ENCODE assay signal across 17 cellular contexts in the genomic region with DNA sequence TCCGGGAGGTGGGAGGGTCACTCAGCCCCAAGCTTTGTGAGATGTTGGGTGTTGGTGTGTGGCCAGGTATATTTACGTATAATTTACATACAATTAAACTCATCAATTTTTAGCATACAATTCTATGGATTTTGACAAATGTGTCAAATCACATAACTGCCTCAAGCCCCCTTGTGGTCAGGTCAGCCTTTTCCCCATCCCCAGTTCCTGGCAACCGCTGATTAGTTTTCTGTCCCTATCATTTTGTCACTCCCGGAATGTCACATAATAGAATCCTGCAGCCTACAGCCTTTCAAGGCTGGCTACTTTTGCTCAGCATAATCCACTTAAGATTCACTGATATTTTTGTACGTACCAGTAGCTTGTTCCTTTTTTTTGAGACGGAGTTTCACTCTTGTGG. TPM values are rescaled to one million over a fixed set of nuclear protein-coding genes. Genes with fewer than 3 reads are reported as not detected.
DNase-seq lines count a peak whose midpoint lies in the region; ATAC-seq, FAIRE-seq and TF ChIP-seq lines count a peak whose summit lies in the region.
"Had no signal": no experiment of that assay in that cellular context is flagged by ENCODE, and none has a peak within 500 bp of the region (broad histone marks: within the 10 kb centered on the region; RNA-seq: fewer than 3 reads in every experiment).

No MANE protein-coding gene starts in this region.

- H3K27ac Mint-ChIP-seq in IgD-negative memory B cell = peak overlapping the region; percentile 19 to 86 (median 65)
- H3K27ac Mint-ChIP-seq: activated naive CD8-positive, alpha-beta T cell had no signal

- peak overlapping the region in 2 of 4 donors; percentile 12 to 21 for H3K4me3 Mint-ChIP-seq in IgD-negative memory B cell
- H3K4me3 Mint-ChIP-seq: activated naive CD8-positive, alpha-beta T cell had no signal

- H3K27me3 Mint-ChIP-seq in IgD-negative memory B cell = peaks cover 3% of the 10 kb centered on the region
- H3K27me3 Mint-ChIP-seq: activated naive CD8-positive, alpha-beta T cell had no signal

- H3K9ac ChIP-seq in kidney (ENCODE audit: low read length in 2 of 2) = no peak overlapping the region

- no peaks in the 10 kb centered on the region for H3K36me3 Mint-ChIP-seq in IgD-negative memory B cell

- peak; percentile 39 for TF ChIP-seq CTCF in BE2C (IDR thresholded peaks at IDR 0.05; ENCODE audit: low read depth, low read length)
- 0 out of 2 replicates have a peak, but pooled peaks have one; percentile 35 for TF ChIP-seq CTCF in VCaP (conservative IDR thresholded peaks at IDR 0.05)
- TF ChIP-seq CTCF in kidney (IDR thresholded peaks at IDR 0.05; ENCODE audit: borderline replicate concordance, extremely low read depth, insufficient read depth) = no peak

- H3K9me3 ChIP-seq in BE2C (no peaks in the 10 kb centered on the region), kidney (ENCODE audit: control insufficient read depth in 1 of 2, low read length in 2 of 2) (peaks cover 0 to 12% of the 10 kb centered on the region in 2 donors)

- H3K4me1 ChIP-seq in BE2C = peaks cover 3% of the 10 kb centered on the region; the same call in 1 of the 2 replicates
- peaks cover 0 to 5% of the 10 kb centered on the region in 2 donors for H3K4me1 ChIP-seq in kidney (ENCODE audit: control insufficient read depth in 1 of 2, insufficient read depth in 1 of 2, low read depth in 1 of 2, low read length in 2 of 2)

- intact Hi-C loops in kidney (cut with DNase I) = no loop called here

- H3K36me3 ChIP-seq in BE2C (no peaks in the 10 kb centered on the region), kidney (ENCODE audit: control insufficient read depth in 1 of 2, insufficient read depth in 2 of 2, low read length in 2 of 2) (no peaks in the 10 kb centered on the region)
- H3K36me3 ChIP-seq: SJSA1 had no signal

- ATAC-seq in HG03442 (IDR thresholded peaks at IDR 0.05; ENCODE audit: unreplicated experiment) = no peak
- no peak for ATAC-seq in stimulated activated naive CD8-positive, alpha-beta T cell treated with anti-CD3 and anti-CD28 coated beads, Interleukin-15, Interleukin-2, amounts not matched to agents 100 U/mL and 50 U/mL, for 24 hours
- ATAC-seq: mucosa of descending colon had no signal

- H3K4me1 Mint-ChIP-seq in IgD-negative memory B cell = peaks cover 16 to 23% (median 17%) of the 10 kb centered on the region in 3 donors

- H3K9me3 Mint-ChIP-seq in IgD-negative memory B cell = peaks cover 2 to 10% (median 4%) of the 10 kb centered on the region in 3 donors

- DNase-seq in BE2C = peak; percentile 12
- DNase-seq in kidney = peak; percentile 20
- DNase-seq in NCI-H510A (lab: John Stamatoyannopoulos, UW) = no peak
- no peak for DNase-seq in Kasumi-1 (lab: John Stamatoyannopoulos, UW)
- DNase-seq in stimulated activated naive CD8-positive, alpha-beta T cell treated with anti-CD3 and anti-CD28 coated beads, Interleukin-15, Interleukin-2, amounts not matched to agents 100 U/mL and 50 U/mL, for 24 hours = no peak
- DNase-seq: cortex of kidney, HCEC 1CT, mucosa of descending colon, NCI-H1417 treated with DMSO at 0.1 percent for 48 hours, NCI-H524 treated with DMSO at 0.1 percent for 48 hours had no signal

- H3K27ac ChIP-seq in VCaP (no peak overlapping the region), kidney (ENCODE audit: low read depth in 2 of 2, low read length in 2 of 2) (no peak overlapping the region)
- H3K27ac ChIP-seq: SJSA1 had no signal

- H3K27me3 ChIP-seq in BE2C = no peaks in the 10 kb centered on the region
- H3K27me3 ChIP-seq: SJSA1 had no signal

- no peak for FAIRE-seq in kidney (lab: Jason Lieb, UNC)
- FAIRE-seq: GM18507, urothelium cell line had no signal

- H3K4me3 ChIP-seq in BE2C (ENCODE audit: low read depth, low read length) (no peak overlapping the region), kidney (ENCODE audit: low read length in 2 of 2) (no peak overlapping the region)
- H3K4me3 ChIP-seq: mucosa of descending colon, SJSA1 had no signal

RNA-seq across cellular contexts. Expression of gene RAI1, which starts 19.4 kb away (rescaled TPM):
- 26.3 TPM for polyA plus RNA-seq in BE2C (2012; ENCODE audit: insufficient read depth, insufficient read length, low read depth)
- polyA plus RNA-seq in IgD-negative memory B cell (3.0 TPM), kidney (ENCODE audit: insufficient read depth, low read depth, low replicate concordance) (6.7 TPM)
- 50.5 TPM for total RNA-seq in kidney

Comparison
In these comparisons a context has a peak if more than half of its experiments do, and no peak if none do; other contexts are left out.
1. DNase-seq: peak in BE2C (single experiment) and kidney (single experiment); none in NCI-H510A (single experiment), Kasumi-1 (0 of 2) and stimulated activated naive CD8-positive, alpha-beta T cell treated with anti-CD3 and anti-CD28 coated beads, Interleukin-15, Interleukin-2, amounts not matched to agents 100 U/mL and 50 U/mL, for 24 hours (single experiment).